ENCODE assay signal across 1 cellular context in the genomic region with DNA sequence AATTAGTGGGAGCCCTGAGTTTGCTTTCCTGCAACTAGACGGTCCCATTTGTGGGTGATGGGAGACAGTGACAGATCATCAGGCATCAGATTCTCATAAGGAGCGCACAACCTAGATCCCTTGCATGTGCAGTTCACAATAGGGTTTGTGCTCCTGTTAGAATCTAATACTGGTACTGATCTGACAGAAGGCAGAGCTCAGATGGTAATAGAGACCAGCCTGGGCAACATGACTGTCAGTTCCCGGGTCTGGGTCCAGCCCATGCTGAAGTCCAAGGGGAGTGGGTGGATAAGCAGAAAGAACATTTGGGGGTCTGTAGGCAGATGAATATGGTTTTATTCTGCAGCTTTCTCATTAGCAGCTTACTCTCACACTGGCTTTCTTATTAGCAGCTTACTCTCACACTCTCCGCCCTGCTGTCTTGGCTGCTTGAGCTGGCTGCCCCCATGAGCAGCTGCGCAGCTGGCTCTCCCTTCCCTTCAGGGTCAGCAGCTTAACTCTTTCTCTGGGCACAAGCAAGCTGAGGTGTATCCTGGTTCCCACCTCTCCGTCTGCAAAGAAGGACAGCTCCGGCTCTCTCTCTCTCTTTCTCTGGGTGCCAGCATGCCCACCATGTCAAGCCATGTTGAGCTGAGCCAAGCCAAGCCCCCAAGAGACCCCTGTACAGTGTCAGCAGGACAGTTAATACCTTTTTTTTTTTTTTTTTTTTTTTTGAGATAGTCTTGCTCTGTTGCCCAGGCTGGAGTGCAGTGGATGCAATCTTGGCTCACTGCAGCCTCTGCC.
TF ChIP-seq lines count a peak whose summit lies in the region.

No MANE protein-coding gene starts in this region.

TF ChIP-seq in HCT116, 20 proteins besides CTCF, POLR2A, EP300 and RAD21 (continued from another document):
- TF ChIP-seq EZH2 (IDR thresholded peaks at IDR 0.05) (no peak), SRF (IDR thresholded peaks at IDR 0.05; ENCODE audit: low read depth) (no peak), POLR2AphosphoS5 (IDR thresholded peaks at IDR 0.05; ENCODE audit: low read depth, low read length) (no peak), YY1 (IDR thresholded peaks at IDR 0.05; ENCODE audit: extremely low read depth, insufficient replicate concordance, low read depth, low read length) (no peak), ELF1 (IDR thresholded peaks at IDR 0.05; ENCODE audit: borderline replicate concordance, low read depth) (no peak), SP1 (IDR thresholded peaks at IDR 0.05; ENCODE audit: low read depth) (no peak), ZFX (IDR thresholded peaks at IDR 0.05) (no peak), CBX3 (IDR thresholded peaks at IDR 0.05; ENCODE audit: low read depth) (no peak)
